ENCODE assay signal across 1 cellular context in genomic region chr20:34322267-34323105, GRCh38.
TF ChIP-seq lines count a peak whose summit lies in the region.

No MANE protein-coding gene starts in this region.

TF ChIP-seq in K562, 482 proteins besides CTCF, POLR2A, EP300 and RAD21 (continued from another document):
- TF ChIP-seq NR2C2 (CRISPR knock-in tag; IDR thresholded peaks at IDR 0.05) (no peak), NR2C2 (tag; IDR thresholded peaks at IDR 0.05) (peak; percentile 64), NR1H2 (CRISPR knock-in tag; IDR thresholded peaks at IDR 0.05) (no peak), LEF1 (IDR thresholded peaks at IDR 0.05) (peak; percentile 14; the same call in 1 of the 2 replicates), L3MBTL2 (IDR thresholded peaks at IDR 0.05) (no peak), ZNF253 (CRISPR knock-in tag; conservative IDR thresholded peaks at IDR 0.05) (no peak), ZNF639 (CRISPR knock-in tag; conservative IDR thresholded peaks at IDR 0.05 in 1 of 2, IDR thresholded peaks at IDR 0.05 in 1 of 2) (0 out of 4 replicates have a peak, but pooled peaks of 1 of the 2 experiments have one; percentile 25), TRIM25 (IDR thresholded peaks at IDR 0.05; ENCODE audit: borderline replicate concordance) (no peak), TFE3 (CRISPR knock-in tag; IDR thresholded peaks at IDR 0.05) (peak; percentile 6; the same call in 1 of the 2 replicates), BACH1 (tag; IDR thresholded peaks at IDR 0.05) (peak; percentile 84), HEY1 (CRISPR knock-in tag; IDR thresholded peaks at IDR 0.05; ENCODE audit: borderline replicate concordance) (no peak), TCF15 (CRISPR knock-in tag; IDR thresholded peaks at IDR 0.05) (peak; percentile 87; the same call in 1 of the 2 replicates), ZNF239 (CRISPR knock-in tag; IDR thresholded peaks at IDR 0.05) (peak; percentile 78), MAFG (tag; conservative IDR thresholded peaks at IDR 0.05) (0 out of 2 replicates have a peak, but pooled peaks have one; percentile 12), BCL6 (CRISPR knock-in tag; IDR thresholded peaks at IDR 0.05) (peak; percentile 77), PRMT5 (CRISPR knock-in tag; IDR thresholded peaks at IDR 0.05) (no peak), FOXO4 (CRISPR knock-in tag; IDR thresholded peaks at IDR 0.05) (peak; percentile 68; the same call in 1 of the 2 replicates), NFIX (CRISPR knock-in tag; IDR thresholded peaks at IDR 0.05; ENCODE audit: low read depth) (0 out of 2 replicates have a peak, but pooled peaks have one; percentile 26), ZNF778 (CRISPR knock-in tag; IDR thresholded peaks at IDR 0.05) (no peak), PTTG1 (tag; IDR thresholded peaks at IDR 0.05; ENCODE audit: low read depth) (peak; percentile 88), MAX (CRISPR knock-in tag; IDR thresholded peaks at IDR 0.05) (no peak), TEAD1 (CRISPR knock-in tag; IDR thresholded peaks at IDR 0.05) (peak in 1 of 2 experiments; percentile 76; a peak in 2 of 4 replicates), ZNF41 (CRISPR knock-in tag; conservative IDR thresholded peaks at IDR 0.05) (peak; percentile 64), DACH1 (IDR thresholded peaks at IDR 0.05; ENCODE audit: partially characterized antibody) (peak; percentile 62), ZNF77 (CRISPR knock-in tag; IDR thresholded peaks at IDR 0.05) (no peak), ZNF507 (tag; conservative IDR thresholded peaks at IDR 0.05) (0 out of 2 replicates have a peak, but pooled peaks have one; percentile 33), NFE2L1 (tag; IDR thresholded peaks at IDR 0.05; ENCODE audit: borderline replicate concordance, low read depth) (peak; percentile 42; the same call in 1 of the 2 replicates), CCAR2 (IDR thresholded peaks at IDR 0.05; ENCODE audit: low read depth, low read length) (no peak), IFI16 (CRISPR knock-in tag; IDR thresholded peaks at IDR 0.05) (peak; percentile 61; the same call in 1 of the 2 replicates), ZNF707 (CRISPR knock-in tag; conservative IDR thresholded peaks at IDR 0.05) (0 out of 2 replicates have a peak, but pooled peaks have one; percentile 48), SMAD4 (CRISPR knock-in tag; conservative IDR thresholded peaks at IDR 0.05) (peak; percentile 88), RBM14 (IDR thresholded peaks at IDR 0.05; ENCODE audit: borderline replicate concordance, insufficient read depth, low read depth, low read length) (no peak), ZNF586 (CRISPR knock-in tag; conservative IDR thresholded peaks at IDR 0.05) (0 out of 2 replicates have a peak, but pooled peaks have one; percentile 48)
- TF ChIP-seq, protein P1, sequence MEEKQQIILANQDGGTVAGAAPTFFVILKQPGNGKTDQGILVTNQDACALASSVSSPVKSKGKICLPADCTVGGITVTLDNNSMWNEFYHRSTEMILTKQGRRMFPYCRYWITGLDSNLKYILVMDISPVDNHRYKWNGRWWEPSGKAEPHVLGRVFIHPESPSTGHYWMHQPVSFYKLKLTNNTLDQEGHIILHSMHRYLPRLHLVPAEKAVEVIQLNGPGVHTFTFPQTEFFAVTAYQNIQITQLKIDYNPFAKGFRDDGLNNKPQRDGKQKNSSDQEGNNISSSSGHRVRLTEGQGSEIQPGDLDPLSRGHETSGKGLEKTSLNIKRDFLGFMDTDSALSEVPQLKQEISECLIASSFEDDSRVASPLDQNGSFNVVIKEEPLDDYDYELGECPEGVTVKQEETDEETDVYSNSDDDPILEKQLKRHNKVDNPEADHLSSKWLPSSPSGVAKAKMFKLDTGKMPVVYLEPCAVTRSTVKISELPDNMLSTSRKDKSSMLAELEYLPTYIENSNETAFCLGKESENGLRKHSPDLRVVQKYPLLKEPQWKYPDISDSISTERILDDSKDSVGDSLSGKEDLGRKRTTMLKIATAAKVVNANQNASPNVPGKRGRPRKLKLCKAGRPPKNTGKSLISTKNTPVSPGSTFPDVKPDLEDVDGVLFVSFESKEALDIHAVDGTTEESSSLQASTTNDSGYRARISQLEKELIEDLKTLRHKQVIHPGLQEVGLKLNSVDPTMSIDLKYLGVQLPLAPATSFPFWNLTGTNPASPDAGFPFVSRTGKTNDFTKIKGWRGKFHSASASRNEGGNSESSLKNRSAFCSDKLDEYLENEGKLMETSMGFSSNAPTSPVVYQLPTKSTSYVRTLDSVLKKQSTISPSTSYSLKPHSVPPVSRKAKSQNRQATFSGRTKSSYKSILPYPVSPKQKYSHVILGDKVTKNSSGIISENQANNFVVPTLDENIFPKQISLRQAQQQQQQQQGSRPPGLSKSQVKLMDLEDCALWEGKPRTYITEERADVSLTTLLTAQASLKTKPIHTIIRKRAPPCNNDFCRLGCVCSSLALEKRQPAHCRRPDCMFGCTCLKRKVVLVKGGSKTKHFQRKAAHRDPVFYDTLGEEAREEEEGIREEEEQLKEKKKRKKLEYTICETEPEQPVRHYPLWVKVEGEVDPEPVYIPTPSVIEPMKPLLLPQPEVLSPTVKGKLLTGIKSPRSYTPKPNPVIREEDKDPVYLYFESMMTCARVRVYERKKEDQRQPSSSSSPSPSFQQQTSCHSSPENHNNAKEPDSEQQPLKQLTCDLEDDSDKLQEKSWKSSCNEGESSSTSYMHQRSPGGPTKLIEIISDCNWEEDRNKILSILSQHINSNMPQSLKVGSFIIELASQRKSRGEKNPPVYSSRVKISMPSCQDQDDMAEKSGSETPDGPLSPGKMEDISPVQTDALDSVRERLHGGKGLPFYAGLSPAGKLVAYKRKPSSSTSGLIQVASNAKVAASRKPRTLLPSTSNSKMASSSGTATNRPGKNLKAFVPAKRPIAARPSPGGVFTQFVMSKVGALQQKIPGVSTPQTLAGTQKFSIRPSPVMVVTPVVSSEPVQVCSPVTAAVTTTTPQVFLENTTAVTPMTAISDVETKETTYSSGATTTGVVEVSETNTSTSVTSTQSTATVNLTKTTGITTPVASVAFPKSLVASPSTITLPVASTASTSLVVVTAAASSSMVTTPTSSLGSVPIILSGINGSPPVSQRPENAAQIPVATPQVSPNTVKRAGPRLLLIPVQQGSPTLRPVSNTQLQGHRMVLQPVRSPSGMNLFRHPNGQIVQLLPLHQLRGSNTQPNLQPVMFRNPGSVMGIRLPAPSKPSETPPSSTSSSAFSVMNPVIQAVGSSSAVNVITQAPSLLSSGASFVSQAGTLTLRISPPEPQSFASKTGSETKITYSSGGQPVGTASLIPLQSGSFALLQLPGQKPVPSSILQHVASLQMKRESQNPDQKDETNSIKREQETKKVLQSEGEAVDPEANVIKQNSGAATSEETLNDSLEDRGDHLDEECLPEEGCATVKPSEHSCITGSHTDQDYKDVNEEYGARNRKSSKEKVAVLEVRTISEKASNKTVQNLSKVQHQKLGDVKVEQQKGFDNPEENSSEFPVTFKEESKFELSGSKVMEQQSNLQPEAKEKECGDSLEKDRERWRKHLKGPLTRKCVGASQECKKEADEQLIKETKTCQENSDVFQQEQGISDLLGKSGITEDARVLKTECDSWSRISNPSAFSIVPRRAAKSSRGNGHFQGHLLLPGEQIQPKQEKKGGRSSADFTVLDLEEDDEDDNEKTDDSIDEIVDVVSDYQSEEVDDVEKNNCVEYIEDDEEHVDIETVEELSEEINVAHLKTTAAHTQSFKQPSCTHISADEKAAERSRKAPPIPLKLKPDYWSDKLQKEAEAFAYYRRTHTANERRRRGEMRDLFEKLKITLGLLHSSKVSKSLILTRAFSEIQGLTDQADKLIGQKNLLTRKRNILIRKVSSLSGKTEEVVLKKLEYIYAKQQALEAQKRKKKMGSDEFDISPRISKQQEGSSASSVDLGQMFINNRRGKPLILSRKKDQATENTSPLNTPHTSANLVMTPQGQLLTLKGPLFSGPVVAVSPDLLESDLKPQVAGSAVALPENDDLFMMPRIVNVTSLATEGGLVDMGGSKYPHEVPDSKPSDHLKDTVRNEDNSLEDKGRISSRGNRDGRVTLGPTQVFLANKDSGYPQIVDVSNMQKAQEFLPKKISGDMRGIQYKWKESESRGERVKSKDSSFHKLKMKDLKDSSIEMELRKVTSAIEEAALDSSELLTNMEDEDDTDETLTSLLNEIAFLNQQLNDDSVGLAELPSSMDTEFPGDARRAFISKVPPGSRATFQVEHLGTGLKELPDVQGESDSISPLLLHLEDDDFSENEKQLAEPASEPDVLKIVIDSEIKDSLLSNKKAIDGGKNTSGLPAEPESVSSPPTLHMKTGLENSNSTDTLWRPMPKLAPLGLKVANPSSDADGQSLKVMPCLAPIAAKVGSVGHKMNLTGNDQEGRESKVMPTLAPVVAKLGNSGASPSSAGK (IDR thresholded peaks at IDR 0.05), result peak; percentile 16; the same call in 1 of the 2 replicates
- TF ChIP-seq, protein P2, sequence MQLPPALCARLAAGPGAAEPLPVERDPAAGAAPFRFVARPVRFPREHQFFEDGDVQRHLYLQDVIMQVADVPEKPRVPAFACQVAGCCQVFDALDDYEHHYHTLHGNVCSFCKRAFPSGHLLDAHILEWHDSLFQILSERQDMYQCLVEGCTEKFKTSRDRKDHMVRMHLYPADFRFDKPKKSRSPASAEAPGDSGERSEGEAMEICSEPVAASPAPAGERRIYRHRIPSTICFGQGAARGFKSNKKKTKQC (CRISPR knock-in tag; IDR thresholded peaks at IDR 0.05), result no peak
